ENCODE assay signal across 22 cellular contexts in the genomic region with DNA sequence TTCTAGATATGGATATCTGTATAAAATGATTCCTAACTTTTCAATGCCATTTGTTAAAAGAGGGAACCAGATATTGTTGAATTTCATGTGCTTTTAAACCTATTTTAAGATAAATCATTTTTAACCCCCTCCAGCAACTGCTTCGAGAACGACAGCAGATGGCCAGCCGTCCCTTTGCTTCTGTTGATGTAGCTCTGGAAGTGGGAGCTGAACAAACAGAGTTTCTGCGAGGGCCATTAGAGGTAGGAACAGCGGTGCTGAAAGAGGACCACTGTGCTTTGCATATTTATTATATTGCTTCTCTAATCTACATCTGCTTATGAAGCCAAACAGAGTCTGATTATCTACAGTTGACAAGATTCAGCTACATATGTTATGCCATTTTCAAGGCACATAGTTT.
"Had no signal": no experiment of that assay in that cellular context is flagged by ENCODE, and none has a peak within 500 bp of the region (broad histone marks: within the 10 kb centered on the region; RNA-seq: fewer than 3 reads in every experiment).

No MANE protein-coding gene starts in this region.

- H3K27me3 Mint-ChIP-seq: activated naive CD8-positive, alpha-beta T cell treated with anti-CD3 and anti-CD28 coated beads, Interleukin-2, amount 10 ng/mL, durations not matched to agents 7 days and 5 days; central memory CD8-positive, alpha-beta T cell; effector memory CD8-positive, alpha-beta T cell; naive B cell; stimulated activated naive CD8-positive, alpha-beta T cell treated with anti-CD3 and anti-CD28 coated beads, Interleukin-15, amount 100 ng/mL, for 72 hours had no signal

- H3K36me3 ChIP-seq: breast epithelium, esophagus muscularis mucosa, gastroesophageal sphincter, heart right ventricle, left lung, right lobe of liver, tibial artery had no signal

- H3K9me3 ChIP-seq: breast epithelium, esophagus muscularis mucosa, gastroesophageal sphincter, heart right ventricle, left lung, right lobe of liver, tibial artery had no signal

- ATAC-seq: activated T-cell treated with anti-CD3 and anti-CD28 coated beads, Interleukin-2, amount 50 U/mL, for 72 hours; effector memory CD8-positive, alpha-beta T cell; gastroesophageal sphincter; heart right ventricle; left lung; right lobe of liver; stimulated activated naive CD8-positive, alpha-beta T cell treated with anti-CD3 and anti-CD28 coated beads, Interleukin-15, amount 100 ng/mL, for 72 hours had no signal

- H3K4me1 ChIP-seq: breast epithelium, esophagus muscularis mucosa, gastroesophageal sphincter, heart right ventricle, left lung, right lobe of liver, tibial artery had no signal

- H3K4me3 Mint-ChIP-seq: activated naive CD4-positive, alpha-beta T cell treated with anti-CD3 and anti-CD28 coated beads for 36 hours; activated naive CD8-positive, alpha-beta T cell treated with anti-CD3 and anti-CD28 coated beads, Interleukin-2, amount 10 ng/mL, durations not matched to agents 7 days and 5 days; activated T-cell treated with anti-CD3 and anti-CD28 coated beads, Interleukin-2, amount 50 U/mL, for 72 hours; central memory CD8-positive, alpha-beta T cell; effector memory CD8-positive, alpha-beta T cell; naive B cell; stimulated activated naive CD8-positive, alpha-beta T cell treated with anti-CD3 and anti-CD28 coated beads, Interleukin-15, amount 100 ng/mL, for 72 hours had no signal

- DNase-seq: activated effector memory CD4-positive, alpha-beta T cell treated with Interleukin-2 at 50 U/mL for 16 hours; activated naive CD4-positive, alpha-beta T cell treated with anti-CD3 and anti-CD28 coated beads for 36 hours; activated naive CD8-positive, alpha-beta T cell treated with anti-CD3 and anti-CD28 coated beads, Interleukin-2, amount 10 ng/mL, durations not matched to agents 7 days and 5 days; activated T-cell treated with anti-CD3 and anti-CD28 coated beads, Interleukin-2, amount 50 U/mL, for 72 hours; amniotic stem cell; effector memory CD8-positive, alpha-beta T cell; heart right ventricle; kidney glomerular epithelial cell; left lung; naive B cell; occipital lobe; posterior cingulate gyrus; right lobe of liver; stimulated activated CD4-positive, alpha-beta T cell treated with anti-CD3 and anti-CD28 coated beads, Interleukin-1b, Interleukin-23, amount 100 ng/mL, for 48 hours; stimulated activated naive CD8-positive, alpha-beta T cell treated with anti-CD3 and anti-CD28 coated beads, Interleukin-15, amount 100 ng/mL, for 72 hours; tibial artery had no signal

- H3K4me3 ChIP-seq: breast epithelium, esophagus muscularis mucosa, gastroesophageal sphincter, heart right ventricle, left lung, lung, right lobe of liver, skin epidermis, tibial artery had no signal

- H3K27ac Mint-ChIP-seq: activated naive CD4-positive, alpha-beta T cell treated with anti-CD3 and anti-CD28 coated beads for 36 hours; activated naive CD8-positive, alpha-beta T cell treated with anti-CD3 and anti-CD28 coated beads, Interleukin-2, amount 10 ng/mL, durations not matched to agents 7 days and 5 days; activated T-cell treated with anti-CD3 and anti-CD28 coated beads, Interleukin-2, amount 50 U/mL, for 72 hours; effector memory CD8-positive, alpha-beta T cell; naive B cell; stimulated activated naive CD8-positive, alpha-beta T cell treated with anti-CD3 and anti-CD28 coated beads, Interleukin-15, amount 100 ng/mL, for 72 hours had no signal

- H3K27ac ChIP-seq: breast epithelium, esophagus muscularis mucosa, gastroesophageal sphincter, heart right ventricle, left lung, right lobe of liver, skin epidermis, tibial artery had no signal

- H3K9me3 Mint-ChIP-seq: activated naive CD4-positive, alpha-beta T cell treated with anti-CD3 and anti-CD28 coated beads for 36 hours; activated naive CD8-positive, alpha-beta T cell treated with anti-CD3 and anti-CD28 coated beads, Interleukin-2, amount 10 ng/mL, durations not matched to agents 7 days and 5 days had no signal

- H3K27me3 ChIP-seq: breast epithelium, esophagus muscularis mucosa, gastroesophageal sphincter, heart right ventricle, left lung, right lobe of liver, tibial artery had no signal

- H3K36me3 Mint-ChIP-seq: activated naive CD8-positive, alpha-beta T cell treated with anti-CD3 and anti-CD28 coated beads, Interleukin-2, amount 10 ng/mL, durations not matched to agents 7 days and 5 days; naive B cell had no signal

- H3K4me1 Mint-ChIP-seq: activated naive CD8-positive, alpha-beta T cell treated with anti-CD3 and anti-CD28 coated beads, Interleukin-2, amount 10 ng/mL, durations not matched to agents 7 days and 5 days; central memory CD8-positive, alpha-beta T cell; naive B cell; stimulated activated naive CD8-positive, alpha-beta T cell treated with anti-CD3 and anti-CD28 coated beads, Interleukin-15, amount 100 ng/mL, for 72 hours had no signal
